Comparison of ENCODE assay signal across 1 cellular context in the genomic region with DNA sequence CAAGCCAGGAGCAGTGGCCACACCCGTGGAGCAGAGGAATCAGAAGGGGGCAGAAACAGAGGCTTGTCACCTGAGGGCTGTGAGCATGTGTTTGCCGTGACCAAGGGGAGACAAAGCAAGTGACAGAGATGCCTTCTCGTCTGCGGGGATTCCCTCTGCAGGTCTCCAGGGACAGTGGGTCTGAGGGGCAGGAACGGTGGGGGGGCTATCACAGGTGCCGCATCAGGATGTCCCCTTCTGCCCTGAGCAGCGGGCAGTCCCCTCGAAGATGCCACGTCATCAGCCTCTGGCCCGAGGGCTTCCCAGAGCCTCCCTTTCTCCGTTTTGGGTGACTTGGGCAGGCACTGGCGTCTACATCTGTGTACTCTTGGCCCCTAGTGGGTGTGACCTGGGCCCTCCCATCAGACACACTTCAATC.
A peak's percentile ranks its signal among the peaks of the same experiment; 100 is the strongest.
TF ChIP-seq lines count a peak whose summit lies in the region.

No MANE protein-coding gene starts in this region.

TF ChIP-seq in GM12878, 131 proteins besides CTCF, POLR2A, EP300 and RAD21 (continued from another document):
- TF ChIP-seq, protein P1, sequence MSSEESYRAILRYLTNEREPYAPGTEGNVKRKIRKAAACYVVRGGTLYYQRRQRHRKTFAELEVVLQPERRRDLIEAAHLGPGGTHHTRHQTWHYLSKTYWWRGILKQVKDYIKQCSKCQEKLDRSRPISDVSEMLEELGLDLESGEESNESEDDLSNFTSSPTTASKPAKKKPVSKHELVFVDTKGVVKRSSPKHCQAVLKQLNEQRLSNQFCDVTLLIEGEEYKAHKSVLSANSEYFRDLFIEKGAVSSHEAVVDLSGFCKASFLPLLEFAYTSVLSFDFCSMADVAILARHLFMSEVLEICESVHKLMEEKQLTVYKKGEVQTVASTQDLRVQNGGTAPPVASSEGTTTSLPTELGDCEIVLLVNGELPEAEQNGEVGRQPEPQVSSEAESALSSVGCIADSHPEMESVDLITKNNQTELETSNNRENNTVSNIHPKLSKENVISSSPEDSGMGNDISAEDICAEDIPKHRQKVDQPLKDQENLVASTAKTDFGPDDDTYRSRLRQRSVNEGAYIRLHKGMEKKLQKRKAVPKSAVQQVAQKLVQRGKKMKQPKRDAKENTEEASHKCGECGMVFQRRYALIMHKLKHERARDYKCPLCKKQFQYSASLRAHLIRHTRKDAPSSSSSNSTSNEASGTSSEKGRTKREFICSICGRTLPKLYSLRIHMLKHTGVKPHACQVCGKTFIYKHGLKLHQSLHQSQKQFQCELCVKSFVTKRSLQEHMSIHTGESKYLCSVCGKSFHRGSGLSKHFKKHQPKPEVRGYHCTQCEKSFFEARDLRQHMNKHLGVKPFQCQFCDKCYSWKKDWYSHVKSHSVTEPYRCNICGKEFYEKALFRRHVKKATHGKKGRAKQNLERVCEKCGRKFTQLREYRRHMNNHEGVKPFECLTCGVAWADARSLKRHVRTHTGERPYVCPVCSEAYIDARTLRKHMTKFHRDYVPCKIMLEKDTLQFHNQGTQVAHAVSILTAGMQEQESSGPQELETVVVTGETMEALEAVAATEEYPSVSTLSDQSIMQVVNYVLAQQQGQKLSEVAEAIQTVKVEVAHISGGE (CRISPR knock-in tag; IDR thresholded peaks at IDR 0.05), result no peak
- TF ChIP-seq NFYA (IDR thresholded peaks at IDR 0.05; ENCODE audit: borderline replicate concordance, low read depth, low read length), result no peak
- peak; percentile 22; the same call in 1 of the 2 replicates for TF ChIP-seq MTA2 (IDR thresholded peaks at IDR 0.05; ENCODE audit: low read depth)
- TF ChIP-seq SUZ12 (IDR thresholded peaks at IDR 0.05; ENCODE audit: unreplicated experiment), result no peak
- TF ChIP-seq IKZF1 (conservative IDR thresholded peaks at IDR 0.05), result peak; percentile 67
- TF ChIP-seq, protein P2, sequence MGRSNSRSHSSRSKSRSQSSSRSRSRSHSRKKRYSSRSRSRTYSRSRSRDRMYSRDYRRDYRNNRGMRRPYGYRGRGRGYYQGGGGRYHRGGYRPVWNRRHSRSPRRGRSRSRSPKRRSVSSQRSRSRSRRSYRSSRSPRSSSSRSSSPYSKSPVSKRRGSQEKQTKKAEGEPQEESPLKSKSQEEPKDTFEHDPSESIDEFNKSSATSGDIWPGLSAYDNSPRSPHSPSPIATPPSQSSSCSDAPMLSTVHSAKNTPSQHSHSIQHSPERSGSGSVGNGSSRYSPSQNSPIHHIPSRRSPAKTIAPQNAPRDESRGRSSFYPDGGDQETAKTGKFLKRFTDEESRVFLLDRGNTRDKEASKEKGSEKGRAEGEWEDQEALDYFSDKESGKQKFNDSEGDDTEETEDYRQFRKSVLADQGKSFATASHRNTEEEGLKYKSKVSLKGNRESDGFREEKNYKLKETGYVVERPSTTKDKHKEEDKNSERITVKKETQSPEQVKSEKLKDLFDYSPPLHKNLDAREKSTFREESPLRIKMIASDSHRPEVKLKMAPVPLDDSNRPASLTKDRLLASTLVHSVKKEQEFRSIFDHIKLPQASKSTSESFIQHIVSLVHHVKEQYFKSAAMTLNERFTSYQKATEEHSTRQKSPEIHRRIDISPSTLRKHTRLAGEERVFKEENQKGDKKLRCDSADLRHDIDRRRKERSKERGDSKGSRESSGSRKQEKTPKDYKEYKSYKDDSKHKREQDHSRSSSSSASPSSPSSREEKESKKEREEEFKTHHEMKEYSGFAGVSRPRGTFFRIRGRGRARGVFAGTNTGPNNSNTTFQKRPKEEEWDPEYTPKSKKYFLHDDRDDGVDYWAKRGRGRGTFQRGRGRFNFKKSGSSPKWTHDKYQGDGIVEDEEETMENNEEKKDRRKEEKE (IDR thresholded peaks at IDR 0.05), result no peak
- peak; percentile 56; the same call in 1 of the 2 replicates for TF ChIP-seq CREM (IDR thresholded peaks at IDR 0.05; ENCODE audit: low read depth)
- no peak for TF ChIP-seq ESRRA (IDR thresholded peaks at IDR 0.05; ENCODE audit: low read length)
- TF ChIP-seq EED (IDR thresholded peaks at IDR 0.05; ENCODE audit: low read depth), result peak; percentile 45; the same call in 1 of the 2 replicates
- 0 out of 2 replicates have a peak, but pooled peaks have one; percentile 61 for TF ChIP-seq GATAD2B (conservative IDR thresholded peaks at IDR 0.05; ENCODE audit: low read depth)
- TF ChIP-seq RELA (IDR thresholded peaks at IDR 0.05; ENCODE audit: borderline replicate concordance, partially characterized antibody), result peak; percentile 55
